ENCODE assay signal across 6 cellular contexts in the genomic region with DNA sequence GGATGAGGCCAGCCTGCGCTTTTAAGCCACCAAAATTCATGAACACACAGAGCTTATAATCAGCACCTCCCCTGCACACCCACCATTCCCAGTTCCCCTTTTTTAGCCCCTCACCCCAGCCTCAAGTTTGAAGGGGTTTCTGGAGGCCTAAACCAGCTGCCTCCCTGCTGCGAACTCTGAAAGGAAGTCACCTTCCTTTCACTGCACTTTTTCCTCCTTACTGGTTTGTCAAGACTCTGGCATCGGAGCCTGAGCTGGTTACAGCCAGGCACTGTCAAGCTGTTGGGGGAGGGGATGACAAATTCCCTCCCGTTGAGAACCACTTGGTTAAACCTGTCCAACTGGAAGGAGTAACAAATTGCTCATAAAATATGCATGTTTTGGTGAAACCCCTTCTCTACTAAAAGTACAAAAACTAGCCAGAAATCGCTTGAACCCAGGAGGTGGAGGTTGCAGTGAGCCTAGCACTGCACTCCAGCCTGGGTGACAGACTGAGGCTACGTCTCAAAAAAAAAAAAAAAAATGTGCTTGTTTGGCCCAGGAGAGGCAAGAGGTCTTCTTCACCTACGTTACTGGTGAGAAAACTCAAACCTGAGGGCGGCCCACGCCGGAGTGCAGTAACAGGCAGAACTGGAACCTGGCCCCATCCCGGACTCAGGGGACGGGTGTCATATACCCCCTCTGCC. TPM values are rescaled to one million over a fixed set of nuclear protein-coding genes. Genes with fewer than 3 reads are reported as not detected.
A peak's percentile ranks its signal among the peaks of the same experiment; 100 is the strongest.
DNase-seq lines count a peak whose midpoint lies in the region; ATAC-seq and TF ChIP-seq lines count a peak whose summit lies in the region.

No MANE protein-coding gene starts in this region.

- TF ChIP-seq EP300 in SK-N-SH (IDR thresholded peaks at IDR 0.05; ENCODE audit: borderline replicate concordance in 1 of 2, low read depth in 1 of 2, low read length in 1 of 2) = no peak

- 73% methylated on average over 12 of the region's 12 CpGs for WGBS in SK-N-SH (ENCODE audit: low lambda C conversion rate)

- H4K20me1 ChIP-seq in SK-N-SH (ENCODE audit: insufficient read depth) = peaks cover 16% of the 10 kb centered on the region

- DNase-seq in SK-N-SH (no peak), NT2/D1 (ENCODE audit: low read depth, low spot score) (peak; percentile 70), fibroblast of mammary gland (ENCODE audit: low read depth) (no peak), substantia nigra (lab: John Stamatoyannopoulos, UW) (peak in 17 of 49 donors; percentile 7 to 51 (median 25))

- ATAC-seq in SK-N-SH treated with all-trans-retinoic acid at 6 μM for 48 hours (no peak), HG03457 (IDR thresholded peaks at IDR 0.05; ENCODE audit: unreplicated experiment) (no peak)

- POLR2A ChIA-PET in SK-N-SH (lab: Yijun Ruan, JAX) = no interaction called here

- TF ChIP-seq CTCF in SK-N-SH (IDR thresholded peaks at IDR 0.05) (no peak), fibroblast of mammary gland (conservative IDR thresholded peaks at IDR 0.05; ENCODE audit: control insufficient read depth, insufficient read depth, low read depth, low read length) (no peak)

- TF ChIP-seq RAD21 in SK-N-SH (IDR thresholded peaks at IDR 0.05; ENCODE audit: low read length) = no peak

- H3K9me3 ChIP-seq in SK-N-SH (no peaks in the 10 kb centered on the region), NT2/D1 (ENCODE audit: insufficient read depth, low read length) (no peaks in the 10 kb centered on the region)

- H3K27ac ChIP-seq in SK-N-SH (ENCODE audit: low read depth in 2 of 2, low read length in 1 of 2) = peak overlapping the region in 1 of 2 experiments; percentile 7; a peak in 1 of 4 replicates
- H3K27ac ChIP-seq in substantia nigra (ENCODE audit: low read depth, low read length, poor library complexity, severe bottlenecking) = peak overlapping the region; percentile 69

- H3K4me2 ChIP-seq in SK-N-SH = peak overlapping the region; percentile 45; the same call in 1 of the 2 replicates

- CTCF ChIA-PET in SK-N-SH (lab: Yijun Ruan, JAX) = interaction anchor here (1.1 to 1.2 kb wide), 2 partner anchors 40 to 67 kb away, joined by 3 to 5 read pairs; no protein-coding TSS in a partner anchor

- H3K4me3 ChIP-seq in SK-N-SH (ENCODE audit: low read depth in 2 of 2, low read length in 1 of 2) (peak overlapping the region in 1 of 2 experiments; percentile 18; a peak in 1 of 4 replicates), NT2/D1 (ENCODE audit: insufficient read length, low read depth) (peak overlapping the region; percentile 66), fibroblast of mammary gland (ENCODE audit: control insufficient read depth, low read depth, low read length) (peak overlapping the region; percentile 26)

- peaks cover 17% of the 10 kb centered on the region for H3F3A ChIP-seq in SK-N-SH (replicated peaks; ENCODE audit: insufficient read depth)

- H3K9me2 ChIP-seq in SK-N-SH = no peaks in the 10 kb centered on the region

- H3K27me3 ChIP-seq in SK-N-SH (ENCODE audit: insufficient read depth) = no peaks in the 10 kb centered on the region
- H3K27me3 ChIP-seq in NT2/D1 (ENCODE audit: insufficient read depth, insufficient read length) = no peaks in the 10 kb centered on the region

- H3K36me3 ChIP-seq in SK-N-SH (replicated peaks in 1 of 2; ENCODE audit: control insufficient read depth in 1 of 2, insufficient read depth in 2 of 2, low read length in 1 of 2) (peaks cover 0 to 2% of the 10 kb centered on the region in 2 experiments), NT2/D1 (ENCODE audit: insufficient read depth, insufficient read length, low read length) (peaks cover 34% of the 10 kb centered on the region)

- H3K9ac ChIP-seq in SK-N-SH (no peak overlapping the region), NT2/D1 (ENCODE audit: insufficient read length, low read depth) (peak overlapping the region; percentile 82)

- H2AFZ ChIP-seq in SK-N-SH (ENCODE audit: low read depth) = peak overlapping the region; percentile 47

- peaks cover 41% of the 10 kb centered on the region for H3K79me2 ChIP-seq in SK-N-SH (ENCODE audit: insufficient read depth)

- peaks cover 0 to 12% of the 10 kb centered on the region in 2 experiments; a peak in 1 of 4 replicates for H3K4me1 ChIP-seq in SK-N-SH (ENCODE audit: control insufficient read depth in 1 of 2, insufficient read depth in 2 of 2, low read depth in 1 of 2, low read length in 1 of 2)
- H3K4me1 ChIP-seq in NT2/D1 (ENCODE audit: insufficient read depth, insufficient read length) = peaks cover 23% of the 10 kb centered on the region

TF ChIP-seq in SK-N-SH, 30 proteins besides CTCF, POLR2A, EP300 and RAD21:
- TF ChIP-seq ZBTB33 (IDR thresholded peaks at IDR 0.05; ENCODE audit: borderline replicate concordance, low read depth) (no peak), RCOR1 (IDR thresholded peaks at IDR 0.05; ENCODE audit: low read length) (no peak), CHD2 (IDR thresholded peaks at IDR 0.05; ENCODE audit: low read length, partially characterized antibody) (no peak)

TF ChIP-seq in SK-N-SH treated with all-trans-retinoic acid at 6 μM for 48 hours, 23 proteins besides CTCF, POLR2A, EP300 and RAD21 (continues in another document):
- TF ChIP-seq ZFP3 (CRISPR knock-in tag; IDR thresholded peaks at IDR 0.05) (no peak), TOX (CRISPR knock-in tag; IDR thresholded peaks at IDR 0.05; ENCODE audit: borderline replicate concordance) (no peak), ZC3H10 (CRISPR knock-in tag; IDR thresholded peaks at IDR 0.05) (no peak), ZNF8 (CRISPR knock-in tag; IDR thresholded peaks at IDR 0.05) (no peak), SNAI2 (CRISPR knock-in tag; IDR thresholded peaks at IDR 0.05) (no peak), GLIS3 (CRISPR knock-in tag; IDR thresholded peaks at IDR 0.05) (no peak), TCF4 (CRISPR knock-in tag; IDR thresholded peaks at IDR 0.05; ENCODE audit: borderline replicate concordance) (no peak)
- TF ChIP-seq, protein P1, sequence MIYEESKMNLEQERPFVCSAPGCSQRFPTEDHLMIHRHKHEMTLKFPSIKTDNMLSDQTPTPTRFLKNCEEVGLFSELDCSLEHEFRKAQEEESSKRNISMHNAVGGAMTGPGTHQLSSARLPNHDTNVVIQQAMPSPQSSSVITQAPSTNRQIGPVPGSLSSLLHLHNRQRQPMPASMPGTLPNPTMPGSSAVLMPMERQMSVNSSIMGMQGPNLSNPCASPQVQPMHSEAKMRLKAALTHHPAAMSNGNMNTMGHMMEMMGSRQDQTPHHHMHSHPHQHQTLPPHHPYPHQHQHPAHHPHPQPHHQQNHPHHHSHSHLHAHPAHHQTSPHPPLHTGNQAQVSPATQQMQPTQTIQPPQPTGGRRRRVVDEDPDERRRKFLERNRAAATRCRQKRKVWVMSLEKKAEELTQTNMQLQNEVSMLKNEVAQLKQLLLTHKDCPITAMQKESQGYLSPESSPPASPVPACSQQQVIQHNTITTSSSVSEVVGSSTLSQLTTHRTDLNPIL (CRISPR knock-in tag; IDR thresholded peaks at IDR 0.05; ENCODE audit: low read depth) = no peak
- TF ChIP-seq, protein P2, sequence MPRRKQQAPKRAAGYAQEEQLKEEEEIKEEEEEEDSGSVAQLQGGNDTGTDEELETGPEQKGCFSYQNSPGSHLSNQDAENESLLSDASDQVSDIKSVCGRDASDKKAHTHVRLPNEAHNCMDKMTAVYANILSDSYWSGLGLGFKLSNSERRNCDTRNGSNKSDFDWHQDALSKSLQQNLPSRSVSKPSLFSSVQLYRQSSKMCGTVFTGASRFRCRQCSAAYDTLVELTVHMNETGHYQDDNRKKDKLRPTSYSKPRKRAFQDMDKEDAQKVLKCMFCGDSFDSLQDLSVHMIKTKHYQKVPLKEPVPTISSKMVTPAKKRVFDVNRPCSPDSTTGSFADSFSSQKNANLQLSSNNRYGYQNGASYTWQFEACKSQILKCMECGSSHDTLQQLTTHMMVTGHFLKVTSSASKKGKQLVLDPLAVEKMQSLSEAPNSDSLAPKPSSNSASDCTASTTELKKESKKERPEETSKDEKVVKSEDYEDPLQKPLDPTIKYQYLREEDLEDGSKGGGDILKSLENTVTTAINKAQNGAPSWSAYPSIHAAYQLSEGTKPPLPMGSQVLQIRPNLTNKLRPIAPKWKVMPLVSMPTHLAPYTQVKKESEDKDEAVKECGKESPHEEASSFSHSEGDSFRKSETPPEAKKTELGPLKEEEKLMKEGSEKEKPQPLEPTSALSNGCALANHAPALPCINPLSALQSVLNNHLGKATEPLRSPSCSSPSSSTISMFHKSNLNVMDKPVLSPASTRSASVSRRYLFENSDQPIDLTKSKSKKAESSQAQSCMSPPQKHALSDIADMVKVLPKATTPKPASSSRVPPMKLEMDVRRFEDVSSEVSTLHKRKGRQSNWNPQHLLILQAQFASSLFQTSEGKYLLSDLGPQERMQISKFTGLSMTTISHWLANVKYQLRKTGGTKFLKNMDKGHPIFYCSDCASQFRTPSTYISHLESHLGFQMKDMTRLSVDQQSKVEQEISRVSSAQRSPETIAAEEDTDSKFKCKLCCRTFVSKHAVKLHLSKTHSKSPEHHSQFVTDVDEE (CRISPR knock-in tag; IDR thresholded peaks at IDR 0.05) = no peak

RNA-seq across cellular contexts. Expression of gene ADAT3, which starts 0.7 kb away (rescaled TPM):
- 1.7 and 2.8 TPM in 2 replicates for polyA plus RNA-seq in SK-N-SH (2012; rRNA removed)
- polyA plus RNA-seq in SK-N-SH (2012; cell fraction: cytosol; rRNA removed) = 1.3 and 2.1 TPM in 2 replicates
- polyA plus RNA-seq in SK-N-SH (2012; cell fraction: nucleus; rRNA removed) = 7.3 and 12.1 TPM in 2 replicates

RNA-seq across cellular contexts. Expression of gene SCAMP4, which starts 0.7 kb away (rescaled TPM):
- polyA plus RNA-seq in SK-N-SH (2012; rRNA removed) = 11.8 and 30.0 TPM in 2 replicates
- 16.4 and 28.2 TPM in 2 replicates for polyA plus RNA-seq in SK-N-SH (2012; cell fraction: cytosol; rRNA removed)
- 67.1 and 70.7 TPM in 2 replicates for polyA plus RNA-seq in SK-N-SH (2012; cell fraction: nucleus; rRNA removed)

RNA-seq across cellular contexts. Expression of gene ABHD17A, which starts 19.2 kb away (rescaled TPM):
- 61.1 and 69.1 TPM in 2 replicates for polyA plus RNA-seq in SK-N-SH (2012; rRNA removed)
- polyA plus RNA-seq in SK-N-SH (2012; cell fraction: cytosol; rRNA removed) = 25.5 and 46.5 TPM in 2 replicates
- 86.6 and 88.2 TPM in 2 replicates for polyA plus RNA-seq in SK-N-SH (2012; cell fraction: nucleus; rRNA removed)

RNA-seq across cellular contexts. Expression of gene CSNK1G2, which starts 36.4 kb away (rescaled TPM):
- 77.3 and 79.4 TPM in 2 replicates for polyA plus RNA-seq in SK-N-SH (2012; rRNA removed)
- 24.7 and 43.6 TPM in 2 replicates for polyA plus RNA-seq in SK-N-SH (2012; cell fraction: cytosol; rRNA removed)
- 419 and 425 TPM in 2 replicates for polyA plus RNA-seq in SK-N-SH (2012; cell fraction: nucleus; rRNA removed)

RNA-seq across cellular contexts. Expression of gene KLF16, which starts 41.1 kb away (rescaled TPM):
- 11.3 and 16.1 TPM in 2 replicates for polyA plus RNA-seq in SK-N-SH (2012; rRNA removed)
- 11.6 and 17.8 TPM in 2 replicates for polyA plus RNA-seq in SK-N-SH (2012; cell fraction: cytosol; rRNA removed)
- 28.7 and 43.5 TPM in 2 replicates for polyA plus RNA-seq in SK-N-SH (2012; cell fraction: nucleus; rRNA removed)
